ENCODE assay signal across 17 cellular contexts in genomic region chr19:16452321-16452720, GRCh38. TPM values are rescaled to one million over a fixed set of nuclear protein-coding genes. Genes with fewer than 3 reads are reported as not detected.
"Had no signal": no experiment of that assay in that cellular context is flagged by ENCODE, and none has a peak within 500 bp of the region (broad histone marks: within the 10 kb centered on the region; RNA-seq: fewer than 3 reads in every experiment).

No MANE protein-coding gene starts in this region.

- ATAC-seq: gastroesophageal sphincter; stimulated activated naive CD8-positive, alpha-beta T cell treated with anti-CD3 and anti-CD28 coated beads, Interleukin-15, amount 100 ng/mL, for 72 hours; T-helper 17 cell had no signal

- H3K36me3 ChIP-seq: adrenal gland, gastroesophageal sphincter, thoracic aorta had no signal

- DNase-seq: activated CD4-positive, alpha-beta T cell treated with anti-CD3 and anti-CD28 coated beads, Interleukin-2, amount 10 ng/mL, durations not matched to agents 7 days and 5 days; activated CD4-positive, CD25-positive, alpha-beta regulatory T cell; activated naive CD4-positive, alpha-beta T cell treated with anti-CD3 and anti-CD28 coated beads, Interleukin-2, amount 50 U/mL, for 16 hours; activated T-cell treated with anti-CD3 and anti-CD28 coated beads for 4 hours; adrenal gland; central memory CD4-positive, alpha-beta T cell; effector memory CD4-positive, alpha-beta T cell; hippocampal formation; nephron progenitor cell; stimulated activated CD4-positive, alpha-beta T cell treated with anti-CD3 and anti-CD28 coated beads, Interleukin-4, amount 100 ng/mL, for 4 hours; stimulated activated naive CD8-positive, alpha-beta T cell treated with anti-CD3 and anti-CD28 coated beads, Interleukin-15, amount 100 ng/mL, for 72 hours; T-helper 17 cell had no signal

- H3K4me3 ChIP-seq: adrenal gland, gastroesophageal sphincter, skin epidermis, thoracic aorta had no signal

- H3K27ac ChIP-seq: adrenal gland, epithelial cell of prostate, gastroesophageal sphincter, skin epidermis, thoracic aorta had no signal

- H3K27ac Mint-ChIP-seq: activated CD4-positive, alpha-beta T cell treated with anti-CD3 and anti-CD28 coated beads, Interleukin-2, amount 10 ng/mL, durations not matched to agents 7 days and 5 days; nephron progenitor cell; stimulated activated naive CD8-positive, alpha-beta T cell treated with anti-CD3 and anti-CD28 coated beads, Interleukin-15, amount 100 ng/mL, for 72 hours; T-helper 17 cell had no signal

- H3K9me3 ChIP-seq: adrenal gland, gastroesophageal sphincter, thoracic aorta had no signal

- H3K27me3 Mint-ChIP-seq: activated CD4-positive, alpha-beta T cell treated with anti-CD3 and anti-CD28 coated beads, Interleukin-2, amount 10 ng/mL, durations not matched to agents 7 days and 5 days; stimulated activated naive CD8-positive, alpha-beta T cell treated with anti-CD3 and anti-CD28 coated beads, Interleukin-15, amount 100 ng/mL, for 72 hours; T-helper 17 cell had no signal

- H3K4me3 Mint-ChIP-seq: activated CD4-positive, alpha-beta T cell treated with anti-CD3 and anti-CD28 coated beads, Interleukin-2, amount 10 ng/mL, durations not matched to agents 7 days and 5 days; nephron progenitor cell; stimulated activated naive CD8-positive, alpha-beta T cell treated with anti-CD3 and anti-CD28 coated beads, Interleukin-15, amount 100 ng/mL, for 72 hours; T-helper 17 cell had no signal

- H3K9me3 Mint-ChIP-seq: nephron progenitor cell had no signal

- H3K27me3 ChIP-seq: adrenal gland, gastroesophageal sphincter had no signal

RNA-seq across cellular contexts. Expression of gene CALR3, which starts 43.6 kb away (rescaled TPM):
- total RNA-seq: activated CD4-positive, alpha-beta T cell treated with anti-CD3 and anti-CD28 coated beads, Interleukin-2, amount 10 ng/mL, durations not matched to agents 7 days and 5 days; gastroesophageal sphincter; osteoblast; T-helper 17 cell; thoracic aorta had no signal
